In genomic region chr22:34115722-34116121, GRCh38 we compare ENCODE assay signal across 29 cellular contexts.
"Had no signal": no experiment of that assay in that cellular context is flagged by ENCODE, and none has a peak within 500 bp of the region (broad histone marks: within the 10 kb centered on the region; RNA-seq: fewer than 3 reads in every experiment).

No MANE protein-coding gene starts in this region.

- H3K9me3 ChIP-seq: neutrophil, pancreas, testis, tibial artery, upper lobe of left lung had no signal

- H3K4me3 Mint-ChIP-seq: immature natural killer cell; mesothelial cell of epicardium; naive B cell; natural killer cell treated with Interleukin-12 subunit alpha and Interleukin-12 subunit beta and Interleukin-15 and Interleukin-18, amount 100 ng/mL, for 72 hours; neural crest cell; stimulated activated effector memory CD8-positive, alpha-beta T cell treated with anti-CD3 and anti-CD28 coated beads, Interleukin-12 subunit alpha, Interleukin-12 subunit beta, amount 100 ng/mL, for 72 hours had no signal

- ATAC-seq: foreskin keratinocyte; heart right ventricle; natural killer cell treated with Interleukin-12 subunit alpha and Interleukin-12 subunit beta and Interleukin-15 and Interleukin-18, amount 100 ng/mL, for 72 hours; pancreas; sciatic nerve; stimulated activated effector memory CD8-positive, alpha-beta T cell treated with anti-CD3 and anti-CD28 coated beads, Interleukin-12 subunit alpha, Interleukin-12 subunit beta, amount 100 ng/mL, for 72 hours; stimulated activated naive CD8-positive, alpha-beta T cell treated with anti-CD3 and anti-CD28 coated beads, Interleukin-15, Interleukin-2, amounts not matched to agents 100 U/mL and 50 U/mL, for 24 hours had no signal

- H3K27ac Mint-ChIP-seq: immature natural killer cell; mesothelial cell of epicardium; naive B cell; natural killer cell treated with Interleukin-12 subunit alpha and Interleukin-12 subunit beta and Interleukin-15 and Interleukin-18, amount 100 ng/mL, for 72 hours; stimulated activated effector memory CD8-positive, alpha-beta T cell treated with anti-CD3 and anti-CD28 coated beads, Interleukin-12 subunit alpha, Interleukin-12 subunit beta, amount 100 ng/mL, for 72 hours had no signal

- H3K27ac ChIP-seq: esophagus muscularis mucosa, foreskin keratinocyte, heart right ventricle, neutrophil, pancreas, testis, tibial artery, upper lobe of left lung had no signal

- H3K36me3 Mint-ChIP-seq: immature natural killer cell; mesothelial cell of epicardium; naive B cell; natural killer cell treated with Interleukin-12 subunit alpha and Interleukin-12 subunit beta and Interleukin-15 and Interleukin-18, amount 100 ng/mL, for 72 hours; stimulated activated effector memory CD8-positive, alpha-beta T cell treated with anti-CD3 and anti-CD28 coated beads, Interleukin-12 subunit alpha, Interleukin-12 subunit beta, amount 100 ng/mL, for 72 hours had no signal

- H3K27me3 Mint-ChIP-seq: natural killer cell treated with Interleukin-12 subunit alpha and Interleukin-12 subunit beta and Interleukin-15 and Interleukin-18, amount 100 ng/mL, for 72 hours had no signal

- FAIRE-seq: endothelial cell of umbilical vein, pancreas, urothelium cell line had no signal

- H3K4me1 Mint-ChIP-seq: immature natural killer cell; mesothelial cell of epicardium; naive B cell; neural crest cell; stimulated activated effector memory CD8-positive, alpha-beta T cell treated with anti-CD3 and anti-CD28 coated beads, Interleukin-12 subunit alpha, Interleukin-12 subunit beta, amount 100 ng/mL, for 72 hours had no signal

- H3K27me3 ChIP-seq: foreskin keratinocyte, heart right ventricle, neutrophil, pancreas, testis, tibial artery, upper lobe of left lung had no signal

- H3K4me3 ChIP-seq: esophagus muscularis mucosa, heart right ventricle, pancreas, testis, tibial artery, upper lobe of left lung had no signal

- DNase-seq: cortex of kidney; effector CD4-positive, alpha-beta T cell; foreskin keratinocyte; glutamatergic neuron; heart right ventricle; hypothalamus; immature natural killer cell; islet precursor cell; kidney glomerular epithelial cell; mesenchymal stem cell; naive B cell; pancreas; retina; stimulated activated CD4-positive, alpha-beta T cell treated with anti-CD3 and anti-CD28 coated beads, Interleukin-2, amount 100 ng/mL, for 24 hours; stimulated activated CD4-positive, alpha-beta T cell treated with anti-CD3 and anti-CD28 coated beads, Interleukin-4, amount 100 ng/mL, for 24 hours; stimulated activated naive CD8-positive, alpha-beta T cell treated with anti-CD3 and anti-CD28 coated beads, Interleukin-15, Interleukin-2, amounts not matched to agents 100 U/mL and 50 U/mL, for 24 hours; substantia nigra; testis; tibial artery; upper lobe of left lung had no signal

- H3K36me3 ChIP-seq: esophagus muscularis mucosa, heart right ventricle, neutrophil, pancreas, tibial artery, upper lobe of left lung had no signal

- H3K9me3 Mint-ChIP-seq: immature natural killer cell; natural killer cell treated with Interleukin-12 subunit alpha and Interleukin-12 subunit beta and Interleukin-15 and Interleukin-18, amount 100 ng/mL, for 72 hours; neural crest cell; stimulated activated effector memory CD8-positive, alpha-beta T cell treated with anti-CD3 and anti-CD28 coated beads, Interleukin-12 subunit alpha, Interleukin-12 subunit beta, amount 100 ng/mL, for 72 hours had no signal

- H3K4me1 ChIP-seq: esophagus muscularis mucosa, foreskin keratinocyte, heart right ventricle, pancreas, testis, tibial artery, upper lobe of left lung had no signal
